ENCODE assay signal across 13 cellular contexts in the genomic region with DNA sequence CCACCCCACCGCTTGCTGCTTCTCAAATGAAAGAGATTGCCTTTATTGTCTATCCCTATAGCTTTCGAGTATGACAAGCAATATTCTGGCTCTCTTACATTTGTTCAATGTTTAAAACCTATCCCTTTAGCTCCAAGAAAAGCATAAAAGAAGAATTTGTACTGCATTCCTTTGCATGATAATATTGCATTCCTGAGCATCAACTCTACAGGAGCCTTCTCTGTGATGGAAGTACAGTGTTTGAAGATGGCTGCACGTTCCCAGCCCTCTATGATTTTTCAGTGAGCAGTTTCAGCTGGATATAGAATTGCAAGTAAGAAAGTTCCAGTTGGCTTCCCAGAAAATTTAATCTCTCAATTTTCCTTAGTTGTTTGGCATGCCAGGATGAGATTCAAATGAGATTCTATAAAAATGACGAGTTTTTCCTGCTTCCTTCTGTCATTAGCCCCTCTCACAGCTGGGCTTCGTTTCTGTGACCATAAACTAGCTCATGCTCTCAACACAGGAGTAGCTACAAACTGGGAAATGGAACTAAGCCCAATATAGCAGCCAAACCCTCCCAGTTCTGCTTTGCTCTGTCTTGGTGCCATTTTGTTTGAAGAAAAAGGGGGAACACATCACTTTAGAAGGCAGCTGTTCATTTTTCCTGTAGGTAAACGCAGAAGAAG.
DNase-seq lines count a peak whose midpoint lies in the region; TF ChIP-seq lines count a peak whose summit lies in the region.
"Had no signal": no experiment of that assay in that cellular context is flagged by ENCODE, and none has a peak within 500 bp of the region (broad histone marks: within the 10 kb centered on the region; RNA-seq: fewer than 3 reads in every experiment).

No MANE protein-coding gene starts in this region.

- TF ChIP-seq CTCF in chondrocyte (IDR thresholded peaks at IDR 0.05) (no peak), nephron (IDR thresholded peaks at IDR 0.05; ENCODE audit: unreplicated experiment in 3 of 3) (no peak)

- H3K4me3 Mint-ChIP-seq in chondrocyte (ENCODE audit: unreplicated experiment) (peak overlapping the region; percentile 1), nephron (peak overlapping the region in 1 of 3 experiments; percentile 31)
- H3K4me3 Mint-ChIP-seq: CD4-positive, CD25-positive, alpha-beta regulatory T cell had no signal

- peaks cover 8% of the 10 kb centered on the region for H3K9me3 Mint-ChIP-seq in chondrocyte (ENCODE audit: low read depth)
- peaks cover 7% of the 10 kb centered on the region for H3K9me3 Mint-ChIP-seq in nephron

- H3K27ac Mint-ChIP-seq in chondrocyte (ENCODE audit: unreplicated experiment) (peak overlapping the region; percentile 50), nephron (peak overlapping the region; percentile 31 to 87 (median 38))
- H3K27ac Mint-ChIP-seq: CD4-positive, CD25-positive, alpha-beta regulatory T cell had no signal

- H3K27me3 Mint-ChIP-seq in chondrocyte (ENCODE audit: low read depth): no peaks in the 10 kb centered on the region
- H3K27me3 Mint-ChIP-seq in nephron (ENCODE audit: low read depth): peaks cover 5% of the 10 kb centered on the region

- H3K4me1 Mint-ChIP-seq in chondrocyte (ENCODE audit: low read depth) (peaks cover 28% of the 10 kb centered on the region), nephron (peaks cover 37% of the 10 kb centered on the region)
- H3K4me1 Mint-ChIP-seq: CD4-positive, CD25-positive, alpha-beta regulatory T cell had no signal

- DNase-seq in AG08396 (ENCODE audit: low spot score): peak; percentile 24
- peak; percentile 35 for DNase-seq in MV-4-11 (lab: John Stamatoyannopoulos, UW)
- no peak for DNase-seq in chondrocyte (ENCODE audit: low spot score)
- DNase-seq in RKO (ENCODE audit: low spot score): no peak
- no peak for DNase-seq in activated gamma-delta T cell treated with Interleukin-2 at 50 U/mL for 16 hours
- no peak for DNase-seq in NCI-H128 (lab: John Stamatoyannopoulos, UW; ENCODE audit: unreplicated experiment)
- no peak for DNase-seq in KG1 (lab: John Stamatoyannopoulos, UW)
- DNase-seq: CD4-positive, CD25-positive, alpha-beta regulatory T cell; DMS53; NCI-H1694 treated with DMSO at 0.1 percent for 48 hours; NCI-H345; NCI-H69 had no signal

- no peaks in the 10 kb centered on the region for H3K36me3 Mint-ChIP-seq in chondrocyte (ENCODE audit: low read depth)
- no peaks in the 10 kb centered on the region for H3K36me3 Mint-ChIP-seq in nephron (ENCODE audit: low read depth)
- H3K36me3 Mint-ChIP-seq: CD4-positive, CD25-positive, alpha-beta regulatory T cell had no signal

Comparison
In these comparisons a context has a peak if more than half of its experiments do, and no peak if none do; other contexts are left out.
1. DNase-seq: peak in AG08396 (single experiment) and MV-4-11 (single experiment); none in chondrocyte (single experiment), RKO (single experiment), activated gamma-delta T cell treated with Interleukin-2 at 50 U/mL for 16 hours (single experiment), NCI-H128 (single experiment) and KG1 (single experiment).